ENCODE assay signal across 7 cellular contexts in the genomic region with DNA sequence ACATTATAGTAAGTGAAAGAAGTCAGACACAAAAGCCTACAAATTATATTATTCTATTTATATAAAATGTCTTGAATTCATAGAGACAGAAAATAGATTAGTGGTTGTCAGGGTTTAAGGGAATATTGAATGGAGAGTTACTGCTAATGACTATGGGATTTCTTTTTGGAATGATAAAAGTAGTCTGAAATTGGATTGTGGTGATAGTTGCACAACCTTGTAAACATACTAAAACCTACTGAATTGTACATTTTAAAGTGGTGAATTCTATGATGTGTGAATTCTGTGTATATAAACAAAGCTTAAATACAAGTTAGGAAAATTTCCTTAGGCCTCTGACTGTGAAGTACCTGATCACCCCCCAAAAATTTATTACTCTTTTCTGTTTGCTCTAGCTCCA.
"Had no signal": no experiment of that assay in that cellular context is flagged by ENCODE, and none has a peak within 500 bp of the region (broad histone marks: within the 10 kb centered on the region; RNA-seq: fewer than 3 reads in every experiment).

No MANE protein-coding gene starts in this region.

- H3K4me2 ChIP-seq: KMS-11 had no signal

- H3K4me3 ChIP-seq: K562 had no signal

- H3K9ac ChIP-seq: KMS-11 had no signal

- ATAC-seq: K562 had no signal

- H3K27ac ChIP-seq: HL-60, KMS-11 had no signal

- FAIRE-seq: HTR-8/SVneo, K562 had no signal

- DNase-seq: IMR-90, KBM-7, KG1 had no signal
